In genomic region chr10:17262502-17262901, GRCh38 we compare ENCODE assay signal across 28 cellular contexts.
"Had no signal": no experiment of that assay in that cellular context is flagged by ENCODE, and none has a peak within 500 bp of the region (broad histone marks: within the 10 kb centered on the region; RNA-seq: fewer than 3 reads in every experiment).

No MANE protein-coding gene starts in this region.

- H3K36me3 ChIP-seq: adrenal gland, esophagus squamous epithelium, gastroesophageal sphincter, heart right ventricle had no signal

- H3K4me1 ChIP-seq: adrenal gland, body of pancreas, esophagus squamous epithelium had no signal

- H3K27me3 ChIP-seq: body of pancreas, heart right ventricle, hepatocyte had no signal

- H3K79me2 ChIP-seq: hepatocyte had no signal

- H3K4me3 ChIP-seq: adrenal gland, body of pancreas, esophagus squamous epithelium, gastroesophageal sphincter, heart right ventricle, hepatocyte had no signal

- H2AFZ ChIP-seq: hepatocyte had no signal

- FAIRE-seq: colon had no signal

- DNase-seq: activated CD4-positive, alpha-beta memory T cell treated with anti-CD3 and anti-CD28 coated beads, Interleukin-2, amount 10 ng/mL, durations not matched to agents 7 days and 5 days; activated CD4-positive, alpha-beta T cell treated with anti-CD3 and anti-CD28 coated beads for 36 hours; activated CD4-positive, alpha-beta T cell treated with anti-CD3 and anti-CD28 coated beads, Interleukin-2, amount 10 ng/mL, durations not matched to agents 24 days and 14 days; activated CD4-positive, CD25-positive, alpha-beta regulatory T cell; activated CD4-positive, CD25-positive, alpha-beta regulatory T cell treated with anti-CD3 and anti-CD28 coated beads, Interleukin-2, amount 50 U/mL, for 72 hours; activated CD8-positive, alpha-beta memory T cell treated with anti-CD3 and anti-CD28 coated beads for 24 hours; activated effector memory CD4-positive, alpha-beta T cell treated with Interleukin-2 at 50 U/mL for 16 hours; activated gamma-delta T cell treated with Interleukin-2 at 50 U/mL for 16 hours; activated naive CD4-positive, alpha-beta T cell treated with anti-CD3 and anti-CD28 coated beads, Interleukin-2, amount 50 U/mL, for 16 hours; activated naive CD4-positive, alpha-beta T cell treated with Interleukin-2 at 50 U/mL for 16 hours; activated T-cell treated with anti-CD3 and anti-CD28 coated beads, Interleukin-2, amount 50 U/mL, for 4 hours; adrenal gland; amygdala; aorta; body of pancreas; caudate nucleus; cortex of kidney; dermis blood vessel endothelial cell; effector CD4-positive, alpha-beta T cell; effector memory CD8-positive, alpha-beta T cell; esophagus squamous epithelium; foreskin melanocyte; heart right ventricle; T-helper 2 cell had no signal

- H3K27ac ChIP-seq: adrenal gland, body of pancreas, esophagus squamous epithelium, gastroesophageal sphincter, heart right ventricle, hepatocyte had no signal

- ATAC-seq: activated CD4-positive, alpha-beta T cell treated with anti-CD3 and anti-CD28 coated beads for 36 hours; activated T-cell treated with anti-CD3 and anti-CD28 coated beads, Interleukin-2, amount 50 U/mL, for 4 hours; activated T-helper 17 cell treated with anti-CD3 and anti-CD28 coated beads, Interleukin-2, amount 50 U/mL, for 72 hours; body of pancreas; effector memory CD8-positive, alpha-beta T cell; gastroesophageal sphincter; heart right ventricle had no signal

- H3K4me2 ChIP-seq: hepatocyte had no signal
